ENCODE assay signal across 8 cellular contexts in the genomic region with DNA sequence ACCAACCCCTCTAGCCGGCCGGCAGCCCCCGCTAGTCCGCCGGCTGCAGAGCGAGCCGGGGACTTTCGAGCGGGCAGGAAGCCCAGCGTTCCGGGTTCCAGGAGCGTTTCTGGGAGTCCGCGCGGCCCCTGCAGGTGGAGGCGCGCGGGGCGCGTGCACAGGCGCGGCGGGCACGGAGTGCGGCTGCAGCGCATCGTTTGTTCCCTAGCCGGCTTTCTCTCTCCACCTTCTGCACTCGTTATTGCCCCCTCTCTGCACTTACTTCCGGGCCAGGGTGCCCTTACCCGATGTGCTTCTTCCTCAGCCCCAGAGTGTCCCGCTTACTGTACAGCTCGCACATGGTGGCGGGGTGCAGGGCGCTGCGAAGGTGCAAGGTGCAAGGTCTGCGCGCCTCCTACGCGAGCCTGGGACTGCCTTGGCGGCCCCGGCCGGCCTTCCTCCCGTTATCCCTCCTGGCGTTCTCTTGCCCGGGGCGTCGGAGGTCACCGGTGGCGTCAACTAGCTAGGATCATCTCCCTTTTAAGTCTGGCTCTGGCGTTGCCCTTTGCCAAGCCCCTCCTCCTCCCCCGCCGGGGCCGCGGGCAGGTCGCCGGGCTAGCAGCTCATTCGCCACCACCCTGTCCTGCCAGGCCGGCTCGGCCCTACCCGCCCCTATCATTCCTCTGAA. TPM values are rescaled to one million over a fixed set of nuclear protein-coding genes. Genes with fewer than 3 reads are reported as not detected.
A peak's percentile ranks its signal among the peaks of the same experiment; 100 is the strongest.
DNase-seq lines count a peak whose midpoint lies in the region; ATAC-seq and TF ChIP-seq lines count a peak whose summit lies in the region.

A gene (minus strand): TSS at position 495 of the 667 bp plus-strand sequence. CDS start 155 bp downstream, at position 340.

- H3K4me3 ChIP-seq in CD8-positive, alpha-beta T cell (ENCODE audit: low read depth, low read length): peak within 1 kb of the TSS; percentile 63
- H3K4me3 ChIP-seq in HUES64 (ENCODE audit: low read length) (peak within 1 kb of the TSS; percentile 58), vagina (peak within 1 kb of the TSS; percentile 46 to 49)

- H3K27ac Mint-ChIP-seq in CD8-positive, alpha-beta T cell: no peak within 1 kb of the TSS
- no peak within 1 kb of the TSS for H3K27ac Mint-ChIP-seq in neural crest cell (ENCODE audit: unreplicated experiment)

- H3K9me3 Mint-ChIP-seq in CD8-positive, alpha-beta T cell: no peaks in the 10 kb centered on the region
- H3K9me3 Mint-ChIP-seq in neural crest cell: no peaks in the 10 kb centered on the region

- H3K27me3 ChIP-seq in CD8-positive, alpha-beta T cell (ENCODE audit: insufficient read depth, low read length): peaks cover 7% of the 10 kb centered on the region
- H3K27me3 ChIP-seq in HUES64 (ENCODE audit: insufficient read depth, low read length) (peaks cover 44% of the 10 kb centered on the region), vagina (no peaks in the 10 kb centered on the region)

- H3K9me3 ChIP-seq in CD8-positive, alpha-beta T cell (ENCODE audit: low read length): no peaks in the 10 kb centered on the region
- H3K9me3 ChIP-seq in HUES64 (ENCODE audit: insufficient read depth, low read depth, low read length): no peaks in the 10 kb centered on the region
- no peaks in the 10 kb centered on the region for H3K9me3 ChIP-seq in vagina

- POLR2A ChIA-PET in CD8-positive, alpha-beta T cell (lab: Charles Lee): no interaction called here

- H3K4me1 Mint-ChIP-seq in CD8-positive, alpha-beta T cell (ENCODE audit: low read depth): peaks cover 14% of the 10 kb centered on the region
- H3K4me1 Mint-ChIP-seq in neural crest cell: peaks cover 13% of the 10 kb centered on the region

- H3K27ac ChIP-seq in CD8-positive, alpha-beta T cell (ENCODE audit: low read depth, low read length): no peak within 1 kb of the TSS
- H3K27ac ChIP-seq in HUES64 (ENCODE audit: low read depth, low read length) (no peak within 1 kb of the TSS), vagina (no peak within 1 kb of the TSS)

- intact Hi-C loops in CD8-positive, alpha-beta T cell (cut with DNase I, micrococcal nuclease): no loop called here
- intact Hi-C loops in vagina (cut with DNase I): no loop called here

- peak in 5 of 7 experiments; percentile 1 to 59 (median 11) for DNase-seq in CD8-positive, alpha-beta T cell
- DNase-seq in activated T-helper 9 cell treated with anti-CD3 and anti-CD28 coated beads, Interleukin-2, amount 50 U/mL, for 16 hours (ENCODE audit: low read depth): peak; percentile 2
- DNase-seq in foreskin melanocyte: peak; percentile 13
- DNase-seq in neural crest cell (ENCODE audit: low read depth, low spot score): peak; percentile 51
- no peak for DNase-seq in vagina (ENCODE audit: extremely low spot score in 2 of 2)

- under 1% methylated on average over 61 of the region's 61 CpGs for WGBS in HUES64

- peak within 1 kb of the TSS; percentile 23; the same call in 1 of the 2 replicates for H3K9ac ChIP-seq in HUES64 (ENCODE audit: low read depth, low read length)

- H3K36me3 Mint-ChIP-seq in CD8-positive, alpha-beta T cell: no peaks in the 10 kb centered on the region
- H3K36me3 Mint-ChIP-seq in neural crest cell (ENCODE audit: low read depth): no peaks in the 10 kb centered on the region

- CTCF ChIA-PET in CD8-positive, alpha-beta T cell (lab: Charles Lee): no interaction called here

- peak; percentile 70 for ATAC-seq in CD8-positive, alpha-beta T cell
- ATAC-seq in HG03045 (IDR thresholded peaks at IDR 0.05; ENCODE audit: unreplicated experiment): no peak
- ATAC-seq in HG03097 (IDR thresholded peaks at IDR 0.05; ENCODE audit: low FRiP score, unreplicated experiment): no peak

- H3K36me3 ChIP-seq in CD8-positive, alpha-beta T cell (ENCODE audit: insufficient read depth, low read length): no peaks in the 10 kb centered on the region
- no peaks in the 10 kb centered on the region for H3K36me3 ChIP-seq in HUES64 (ENCODE audit: insufficient read depth, low read length)
- H3K36me3 ChIP-seq in vagina: no peaks in the 10 kb centered on the region

- TF ChIP-seq POLR2A in vagina (IDR thresholded peaks at IDR 0.05): no peak

- H3K4me3 Mint-ChIP-seq in CD8-positive, alpha-beta T cell: peak within 1 kb of the TSS; percentile 87
- peak within 1 kb of the TSS; percentile 84 for H3K4me3 Mint-ChIP-seq in neural crest cell

- no peak for TF ChIP-seq CTCF in CD8-positive, alpha-beta T cell (IDR thresholded peaks at IDR 0.05)
- TF ChIP-seq CTCF in neural crest cell (conservative IDR thresholded peaks at IDR 0.05) (peak; percentile 33), vagina (IDR thresholded peaks at IDR 0.05) (no peak)

- peaks cover 41% of the 10 kb centered on the region for H3K27me3 Mint-ChIP-seq in CD8-positive, alpha-beta T cell (ENCODE audit: low read depth)
- H3K27me3 Mint-ChIP-seq in neural crest cell (ENCODE audit: low read depth): peaks cover 46% of the 10 kb centered on the region

- peaks cover 6% of the 10 kb centered on the region for H3K4me1 ChIP-seq in CD8-positive, alpha-beta T cell (ENCODE audit: insufficient read depth, low read length)
- H3K4me1 ChIP-seq in HUES64 (ENCODE audit: insufficient read depth, low read length): peaks cover 6% of the 10 kb centered on the region; the same call in 1 of the 2 replicates
- H3K4me1 ChIP-seq in vagina: peaks cover 14% of the 10 kb centered on the region

RNA-seq across cellular contexts. Expression of the gene that starts here (rescaled TPM):
- not detected for total RNA-seq in CD8-positive, alpha-beta T cell
- 1.7 TPM for polyA plus RNA-seq in HUES64 (2013, experiment 1 of 2)
- polyA plus RNA-seq in HUES64 (2013, experiment 2 of 2): 1.7 TPM
- total RNA-seq in neural crest cell (0.23 and 0.84 TPM in 2 replicates), vagina (not detected)

Comparison
In these comparisons a context has a peak if more than half of its experiments do, and no peak if none do; other contexts are left out.
1. Peak in DNase-seq, ATAC-seq and H3K4me3 ChIP-seq in CD8-positive, alpha-beta T cell; RNA of the gene not detected or under 1 TPM.
2. Peak in DNase-seq in neural crest cell; RNA of the gene not detected or under 1 TPM.
3. DNase-seq: peak in activated T-helper 9 cell treated with anti-CD3 and anti-CD28 coated beads, Interleukin-2, amount 50 U/mL, for 16 hours (single experiment) and foreskin melanocyte (single experiment); none in vagina (0 of 2).
4. Peak in every context shown above with its lines, with median percentiles within 50 percentile points of each other: H3K4me3 ChIP-seq.